In the genomic region with DNA sequence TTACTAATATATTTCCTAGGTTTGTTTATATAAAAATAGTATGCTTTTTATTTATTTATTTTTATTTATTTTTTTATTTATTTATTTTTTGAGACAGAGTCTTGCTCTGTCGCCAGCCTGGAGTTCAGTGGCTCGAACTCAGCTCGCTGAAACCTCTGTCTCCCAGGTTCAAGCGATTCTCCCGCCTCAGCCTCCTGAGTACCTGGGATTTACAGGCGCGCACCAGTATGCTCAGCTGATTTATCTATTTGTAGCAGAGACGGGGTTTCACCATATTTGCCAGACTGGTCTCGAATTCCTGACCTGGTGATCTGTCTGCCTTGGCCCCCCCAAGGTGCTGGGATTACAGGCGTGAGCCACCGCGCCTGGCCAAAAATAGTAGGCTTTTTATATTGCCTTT, we compare ENCODE assay signal across 10 cellular contexts. TPM values are rescaled to one million over a fixed set of nuclear protein-coding genes. Genes with fewer than 3 reads are reported as not detected.
"Had no signal": no experiment of that assay in that cellular context is flagged by ENCODE, and none has a peak within 500 bp of the region (broad histone marks: within the 10 kb centered on the region; RNA-seq: fewer than 3 reads in every experiment).

No MANE protein-coding gene starts in this region.

- H3K36me3 ChIP-seq: HAP-1 had no signal

- H2AFZ ChIP-seq: GM23248 had no signal

- H3K27ac ChIP-seq: GM23248, HL-60 had no signal

- ATAC-seq: HCT116, HepG2 had no signal

- H3K27ac Mint-ChIP-seq: HFFc6, IgD-negative memory B cell had no signal

- H3K4me3 ChIP-seq: GM23248, HAP-1 had no signal

- H3K27me3 Mint-ChIP-seq: IgD-negative memory B cell had no signal

- H3K9ac ChIP-seq: GM23248 had no signal

- H3K9me3 ChIP-seq: HAP-1 had no signal

- H3K4me1 ChIP-seq: HAP-1 had no signal

- H3K4me1 Mint-ChIP-seq: IgD-negative memory B cell had no signal

- H3K36me3 Mint-ChIP-seq: IgD-negative memory B cell had no signal

- H3K4me3 Mint-ChIP-seq: HFFc6, IgD-negative memory B cell had no signal

- DNase-seq: GM23248, HFFc6, KBM-7 had no signal

RNA-seq across cellular contexts. Expression of a gene that starts 33.2 kb away (rescaled TPM):
- total RNA-seq: GM23248, H1, HepG2, HFFc6, HT1080 had no signal
- polyA plus RNA-seq: GM23248, H1, HepG2, IgD-negative memory B cell had no signal
